1 cellular context compared by ENCODE assay signal in genomic region chr3:42224178-42224577, GRCh38.
TF ChIP-seq lines count a peak whose summit lies in the region.

No MANE protein-coding gene starts in this region.

TF ChIP-seq in IMR-90, 13 proteins besides CTCF, POLR2A, EP300 and RAD21 (continued from another document):
- TF ChIP-seq USF2 (IDR thresholded peaks at IDR 0.05; ENCODE audit: low read depth, low read length): no peak
TF ChIP-seq in IMR-90: peak in this region for 0.
